ENCODE assay signal across 11 cellular contexts in genomic region chr19:8544168-8544567, GRCh38. TPM values are rescaled to one million over a fixed set of nuclear protein-coding genes. Genes with fewer than 3 reads are reported as not detected.
"Had no signal": no experiment of that assay in that cellular context is flagged by ENCODE, and none has a peak within 500 bp of the region (broad histone marks: within the 10 kb centered on the region; RNA-seq: fewer than 3 reads in every experiment).

No MANE protein-coding gene starts in this region.

- ATAC-seq: HCT116, HepG2 had no signal

- H3K9me3 ChIP-seq: HAP-1 had no signal

- H3K9ac ChIP-seq: GM23248 had no signal

- H3K27ac ChIP-seq: GM23248, HL-60 had no signal

- H3K9me3 Mint-ChIP-seq: HFFc6, IgD-negative memory B cell had no signal

- H3K27ac Mint-ChIP-seq: HFFc6, IgD-negative memory B cell had no signal

- H2AFZ ChIP-seq: GM23248 had no signal

- H3K4me3 ChIP-seq: GM23248, HAP-1 had no signal

- H3K4me3 Mint-ChIP-seq: HFFc6, IgD-negative memory B cell had no signal

- H3K4me1 ChIP-seq: HAP-1 had no signal

- H3K27me3 Mint-ChIP-seq: IgD-negative memory B cell had no signal

- DNase-seq: GM23248, GOT3, H7, HFFc6 had no signal

- H3K36me3 ChIP-seq: HAP-1 had no signal

RNA-seq across cellular contexts. Expression of gene MYO1F, which starts 33.1 kb away (rescaled TPM):
- total RNA-seq: HT1080 had no signal

RNA-seq across cellular contexts. Expression of gene PRAM1, which starts 41.7 kb away (rescaled TPM):
- total RNA-seq: GM23248, H4, HepG2, HT1080 had no signal
- polyA plus RNA-seq: GM23248, HepG2, IgD-negative memory B cell had no signal
